In genomic region chr6:154157706-154158105, GRCh38 we compare ENCODE assay signal across 1 cellular context.
TF ChIP-seq lines count a peak whose summit lies in the region.

No MANE protein-coding gene starts in this region.

TF ChIP-seq in SK-N-SH, 30 proteins besides CTCF, POLR2A, EP300 and RAD21 (continued from another document):
- TF ChIP-seq, protein P1, sequence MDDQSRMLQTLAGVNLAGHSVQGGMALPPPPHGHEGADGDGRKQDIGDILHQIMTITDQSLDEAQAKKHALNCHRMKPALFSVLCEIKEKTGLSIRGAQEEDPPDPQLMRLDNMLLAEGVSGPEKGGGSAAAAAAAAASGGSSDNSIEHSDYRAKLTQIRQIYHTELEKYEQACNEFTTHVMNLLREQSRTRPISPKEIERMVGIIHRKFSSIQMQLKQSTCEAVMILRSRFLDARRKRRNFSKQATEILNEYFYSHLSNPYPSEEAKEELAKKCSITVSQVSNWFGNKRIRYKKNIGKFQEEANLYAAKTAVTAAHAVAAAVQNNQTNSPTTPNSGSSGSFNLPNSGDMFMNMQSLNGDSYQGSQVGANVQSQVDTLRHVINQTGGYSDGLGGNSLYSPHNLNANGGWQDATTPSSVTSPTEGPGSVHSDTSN (IDR thresholded peaks at IDR 0.05), result no peak
